8 cellular contexts compared by ENCODE assay signal in the genomic region with DNA sequence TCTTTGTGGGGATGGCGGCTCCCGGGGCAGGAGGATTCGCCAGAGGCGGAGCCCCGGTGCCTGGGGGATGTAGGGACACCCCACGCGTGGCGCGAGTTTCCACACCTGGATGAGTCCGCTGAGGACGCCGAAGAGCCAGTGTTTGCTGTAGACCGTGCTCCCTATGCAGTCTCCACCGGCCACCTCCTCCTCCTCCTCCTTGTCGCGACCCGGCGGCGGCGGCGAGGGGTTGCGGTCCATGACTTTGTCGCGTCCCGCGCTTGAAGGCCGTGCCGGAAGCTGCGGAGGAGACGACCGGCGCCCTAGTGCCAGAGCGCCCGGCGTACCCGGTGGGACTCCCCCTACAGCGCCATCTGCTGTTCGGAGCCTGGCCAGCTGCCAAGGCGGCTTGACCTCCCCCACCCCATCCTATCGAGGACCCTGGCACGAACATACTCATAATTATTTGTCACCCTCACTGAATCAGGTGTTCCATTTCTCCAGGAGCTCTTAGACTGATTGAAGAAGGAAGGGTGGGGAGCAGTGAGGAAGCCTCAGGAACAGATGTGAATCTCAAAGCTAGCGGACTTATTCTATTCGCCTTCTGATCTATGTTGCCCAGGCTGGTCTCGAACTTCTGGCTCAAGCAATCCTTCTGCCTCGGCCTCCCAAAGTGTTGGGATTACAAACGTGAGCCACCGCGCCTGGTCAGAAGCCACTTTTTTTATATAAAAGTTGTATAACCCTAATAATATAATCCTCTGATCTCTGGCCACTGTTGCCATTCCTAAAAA. TPM values are rescaled to one million over a fixed set of nuclear protein-coding genes. Genes with fewer than 3 reads are reported as not detected.
A peak's percentile ranks its signal among the peaks of the same experiment; 100 is the strongest.
DNase-seq lines count a peak whose midpoint lies in the region; ATAC-seq and TF ChIP-seq lines count a peak whose summit lies in the region.

A gene with protein sequence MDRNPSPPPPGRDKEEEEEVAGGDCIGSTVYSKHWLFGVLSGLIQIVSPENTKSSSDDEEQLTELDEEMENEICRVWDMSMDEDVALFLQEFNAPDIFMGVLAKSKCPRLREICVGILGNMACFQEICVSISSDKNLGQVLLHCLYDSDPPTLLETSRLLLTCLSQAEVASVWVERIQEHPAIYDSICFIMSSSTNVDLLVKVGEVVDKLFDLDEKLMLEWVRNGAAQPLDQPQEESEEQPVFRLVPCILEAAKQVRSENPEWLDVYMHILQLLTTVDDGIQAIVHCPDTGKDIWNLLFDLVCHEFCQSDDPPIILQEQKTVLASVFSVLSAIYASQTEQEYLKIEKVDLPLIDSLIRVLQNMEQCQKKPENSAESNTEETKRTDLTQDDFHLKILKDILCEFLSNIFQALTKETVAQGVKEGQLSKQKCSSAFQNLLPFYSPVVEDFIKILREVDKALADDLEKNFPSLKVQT (minus strand): TSS at position 281 of the 773 bp plus-strand sequence. CDS start 41 bp downstream, at position 240.

- TF ChIP-seq EP300 in upper lobe of left lung (IDR thresholded peaks at IDR 0.05), result no peak

- H3K4me1 ChIP-seq in heart right ventricle (peaks cover 0 to 20% (median 14%) of the 10 kb centered on the region in 9 donors), upper lobe of left lung (peaks cover 6 to 15% (median 13%) of the 10 kb centered on the region in 4 donors)

- DNase-seq in NCI-H1105 (lab: John Stamatoyannopoulos, UW), result peak; percentile 91
- peak; percentile 26 to 73 for DNase-seq in SW 1271 (lab: John Stamatoyannopoulos, UW)
- DNase-seq in activated naive CD8-positive, alpha-beta T cell treated with anti-CD3 and anti-CD28 coated beads, Interleukin-2, amount 50 U/mL, for 16 hours (ENCODE audit: low read depth, low spot score), result peak; percentile 81
- peak; percentile 85 to 90 for DNase-seq in heart right ventricle
- peak; percentile 95 for DNase-seq in posterior vena cava (ENCODE audit: low spot score)
- peak; percentile 89 to 95 for DNase-seq in upper lobe of left lung

- ATAC-seq in HG02678 (IDR thresholded peaks at IDR 0.05; ENCODE audit: unreplicated experiment), result peak; percentile 96
- peak; percentile 97 to 99 (median 98) for ATAC-seq in heart right ventricle
- ATAC-seq in upper lobe of left lung (ENCODE audit: low FRiP score in 2 of 2), result peak; percentile 94 to 98

- peak in 2 of 4 donors; percentile 44 to 73 for TF ChIP-seq POLR2A in upper lobe of left lung (IDR thresholded peaks at IDR 0.05)

- H3K27me3 ChIP-seq in heart right ventricle, result peaks cover 0 to 13% (median 4%) of the 10 kb centered on the region in 7 donors
- H3K27me3 ChIP-seq in upper lobe of left lung, result no peaks in the 10 kb centered on the region

- intact Hi-C loops in heart right ventricle (cut with DNase I), result loop anchor here in 6 of 10 donors (2.0 to 10.0 kb wide), 5 partner anchors 91 to 114 kb away; a partner anchor contains a TSS
- intact Hi-C loops in posterior vena cava (cut with DNase I), result no loop called here

- peak within 1 kb of the TSS; percentile 79 to 99 (median 93) for H3K4me3 ChIP-seq in heart right ventricle
- H3K4me3 ChIP-seq in upper lobe of left lung, result peak within 1 kb of the TSS; percentile 83 to 99 (median 94)

- H3K27ac ChIP-seq in heart right ventricle (peak within 1 kb of the TSS in 9 of 10 donors; percentile 37 to 88 (median 76)), upper lobe of left lung (peak within 1 kb of the TSS in 3 of 4 donors; percentile 69 to 82 (median 82))

- H3K36me3 ChIP-seq in heart right ventricle, result peaks cover 0 to 28% (median 5%) of the 10 kb centered on the region in 9 donors
- H3K36me3 ChIP-seq in upper lobe of left lung, result peaks cover 0 to 20% (median 13%) of the 10 kb centered on the region in 4 donors

- peak; percentile 91 for TF ChIP-seq CTCF in GM12874 (IDR thresholded peaks at IDR 0.05; ENCODE audit: insufficient read depth, low read depth, low read length)
- peak; percentile 35 to 93 (median 72) for TF ChIP-seq CTCF in heart right ventricle (IDR thresholded peaks at IDR 0.05)
- TF ChIP-seq CTCF in upper lobe of left lung (IDR thresholded peaks at IDR 0.05), result peak; percentile 49 to 87 (median 60)

- H3K9me3 ChIP-seq in heart right ventricle (no peaks in the 10 kb centered on the region), upper lobe of left lung (no peaks in the 10 kb centered on the region)

- 5% methylated on average over 48 of the region's 48 CpGs for WGBS in heart right ventricle, 2 donors
- 8 to 27% methylated on average over 10 to 36 of the region's 48 CpGs for WGBS in upper lobe of left lung, 2 donors

RNA-seq across cellular contexts. Expression of the gene that starts here (rescaled TPM):
- total RNA-seq in heart right ventricle (10 to 100 TPM in 1 of 10 donors, 1 to 10 TPM in 9; 4.9 to 11.8 (median 7.1) TPM), posterior vena cava (10 to 100 TPM in 1 of 2 donors, 1 to 10 TPM in 1; 9.9 to 10.2 TPM), upper lobe of left lung (10 to 100 TPM in 3 of 6 donors, 1 to 10 TPM in 3; 5.9 to 19.6 (median 10.6) TPM)
- polyA plus RNA-seq in heart right ventricle, result 10 to 100 TPM in 1 of 2 donors, 1 to 10 TPM in 1; 6.5 to 16.5 TPM

Comparison
In these comparisons a context has a peak if more than half of its experiments do, and no peak if none do; other contexts are left out.
1. Peak in every context shown above with its lines: DNase-seq, ATAC-seq, H3K4me3 ChIP-seq and H3K27ac ChIP-seq.
2. intact Hi-C loops: an anchor here in heart right ventricle (2.0 to 10.0 kb wide); none called in posterior vena cava.